Comparison of ENCODE assay signal across 12 cellular contexts in genomic region chr6:146850981-146851380, GRCh38.
"Had no signal": no experiment of that assay in that cellular context is flagged by ENCODE, and none has a peak within 500 bp of the region (broad histone marks: within the 10 kb centered on the region; RNA-seq: fewer than 3 reads in every experiment).

No MANE protein-coding gene starts in this region.

- H3K27ac ChIP-seq: esophagus squamous epithelium, foreskin keratinocyte, tibial nerve had no signal

- H3K36me3 Mint-ChIP-seq: activated naive CD8-positive, alpha-beta T cell had no signal

- H3K36me3 ChIP-seq: esophagus squamous epithelium, tibial nerve had no signal

- H3K4me3 Mint-ChIP-seq: activated naive CD8-positive, alpha-beta T cell; naive thymus-derived CD4-positive, alpha-beta T cell had no signal

- H3K9me3 ChIP-seq: esophagus squamous epithelium, tibial nerve had no signal

- H3K27me3 ChIP-seq: esophagus squamous epithelium, foreskin keratinocyte, tibial nerve had no signal

- FAIRE-seq: islet of Langerhans, small intestine had no signal

- H3K4me3 ChIP-seq: esophagus squamous epithelium, tibial nerve had no signal

- H3K27ac Mint-ChIP-seq: naive thymus-derived CD4-positive, alpha-beta T cell; progenitor cell of endocrine pancreas had no signal

- H3K4me1 ChIP-seq: esophagus squamous epithelium, tibial nerve had no signal

- ATAC-seq: right cardiac atrium had no signal

- DNase-seq: activated CD4-positive, CD25-positive, alpha-beta regulatory T cell treated with anti-CD3 and anti-CD28 coated beads, Interleukin-2, amount 50 U/mL, for 72 hours; activated T-cell treated with anti-CD3 and anti-CD28 coated beads, Interleukin-2, amount 50 U/mL, for 1 hour; esophagus squamous epithelium; naive thymus-derived CD4-positive, alpha-beta T cell; right cardiac atrium; small intestine; SW 1271 had no signal

- H3K27me3 Mint-ChIP-seq: activated naive CD8-positive, alpha-beta T cell; progenitor cell of endocrine pancreas had no signal
